In genomic region chr1:51850420-51851297, GRCh38 we compare ENCODE assay signal across 13 cellular contexts. TPM values are rescaled to one million over a fixed set of nuclear protein-coding genes. Genes with fewer than 3 reads are reported as not detected.
A peak's percentile ranks its signal among the peaks of the same experiment; 100 is the strongest.
DNase-seq lines count a peak whose midpoint lies in the region; ATAC-seq and TF ChIP-seq lines count a peak whose summit lies in the region.
"Had no signal": no experiment of that assay in that cellular context is flagged by ENCODE, and none has a peak within 500 bp of the region (broad histone marks: within the 10 kb centered on the region; RNA-seq: fewer than 3 reads in every experiment).

No MANE protein-coding gene starts in this region.

- intact Hi-C loops in Right ventricle myocardium inferior (cut with DNase I): no loop called here
- intact Hi-C loops in cardiac septum (cut with DNase I): no loop called here

- H3K4me3 ChIP-seq in stomach smooth muscle (ENCODE audit: low read length in 2 of 2) (no peak overlapping the region), endodermal cell (ENCODE audit: low read length) (no peak overlapping the region)

- H3K27me3 ChIP-seq in stomach smooth muscle (ENCODE audit: control insufficient read depth in 1 of 2, insufficient read depth in 2 of 2, low read length in 2 of 2): no peaks in the 10 kb centered on the region
- H3K27me3 ChIP-seq in endodermal cell (ENCODE audit: control insufficient read depth, insufficient read depth, low read length, poor library complexity, severe bottlenecking): no peaks in the 10 kb centered on the region

- H3K27ac Mint-ChIP-seq in endodermal cell: no peak overlapping the region
- H3K27ac Mint-ChIP-seq: activated naive CD8-positive, alpha-beta T cell had no signal

- DNase-seq in Right ventricle myocardium inferior (ENCODE audit: missing footprints) (peak; percentile 74), cardiac septum (ENCODE audit: low spot score) (no peak), SK-N-DZ (ENCODE audit: low spot score) (peak; percentile 23), globus pallidus (ENCODE audit: low spot score) (peak; percentile 11), NCI-H446 (lab: John Stamatoyannopoulos, UW) (no peak), endodermal cell (no peak), NCI-H187 (lab: John Stamatoyannopoulos, UW) (no peak)
- DNase-seq: foreskin melanocyte, NCI-H1048, T-helper 9 cell had no signal

- H3K36me3 Mint-ChIP-seq in endodermal cell (ENCODE audit: low read depth): peaks cover 41% of the 10 kb centered on the region

- WGBS in endodermal cell (ENCODE audit: insufficient coverage in 1 of 2, insufficient read length in 1 of 2), 2 experiments: 92 to 94% methylated on average over 6 to 8 of the region's 8 CpGs

- peak overlapping the region; percentile 18 for H3K27ac ChIP-seq in stomach smooth muscle (ENCODE audit: low read length)
- no peak overlapping the region for H3K27ac ChIP-seq in endodermal cell (ENCODE audit: low read depth, low read length)

- H3K4me1 Mint-ChIP-seq in endodermal cell: peaks cover 8% of the 10 kb centered on the region

- TF ChIP-seq CTCF in endodermal cell (conservative IDR thresholded peaks at IDR 0.05): no peak

- H3K4me1 ChIP-seq in stomach smooth muscle (ENCODE audit: control insufficient read depth, insufficient read depth, low read length) (peaks cover 7% of the 10 kb centered on the region), endodermal cell (ENCODE audit: control insufficient read depth, insufficient read depth, low read length) (no peaks in the 10 kb centered on the region)

- H3K9ac ChIP-seq in stomach smooth muscle (ENCODE audit: low read length in 2 of 2): no peak overlapping the region
- no peak overlapping the region for H3K9ac ChIP-seq in endodermal cell (ENCODE audit: extremely low read depth, low read length, poor library complexity, severe bottlenecking)

- H3K4me3 Mint-ChIP-seq in endodermal cell: no peak overlapping the region
- H3K4me3 Mint-ChIP-seq: activated naive CD8-positive, alpha-beta T cell had no signal

- H3K36me3 ChIP-seq in stomach smooth muscle (ENCODE audit: control insufficient read depth in 2 of 2, insufficient read depth in 2 of 2, low read length in 2 of 2): peaks cover 0 to 6% of the 10 kb centered on the region in 2 donors
- peaks cover 28% of the 10 kb centered on the region for H3K36me3 ChIP-seq in endodermal cell (ENCODE audit: control insufficient read depth, insufficient read depth, low read length)

- H3K9me3 ChIP-seq in stomach smooth muscle (ENCODE audit: control insufficient read depth in 2 of 2, low read length in 2 of 2) (no peaks in the 10 kb centered on the region), endodermal cell (ENCODE audit: control insufficient read depth, low read length) (peaks cover 7% of the 10 kb centered on the region)

- peaks cover 11% of the 10 kb centered on the region for H3K9me3 Mint-ChIP-seq in endodermal cell

- peak; percentile 28 for ATAC-seq in Right ventricle myocardium inferior
- ATAC-seq: Panc1 had no signal

- no peaks in the 10 kb centered on the region for H3K27me3 Mint-ChIP-seq in endodermal cell (ENCODE audit: insufficient read depth)
- H3K27me3 Mint-ChIP-seq: activated naive CD8-positive, alpha-beta T cell had no signal

RNA-seq across cellular contexts. Expression of gene NRDC, which starts 27.9 kb away (rescaled TPM):
- total RNA-seq in Right ventricle myocardium inferior (146 TPM), cardiac septum (111 TPM), endodermal cell (100 to 1,000 TPM; 160 to 202 TPM)
- polyA plus RNA-seq in SK-N-DZ (2014; cell fraction: cytosol; rRNA removed): 37.5 and 45.2 TPM in 2 replicates
- polyA plus RNA-seq in SK-N-DZ (2014; cell fraction: nucleus; rRNA removed): 70.6 and 131 TPM in 2 replicates
- polyA plus RNA-seq in endodermal cell (2013, experiment 1 of 2): 136 TPM
- polyA plus RNA-seq in endodermal cell (2013, experiment 2 of 2): 131 TPM

Comparison
In these comparisons a context has a peak if more than half of its experiments do, and no peak if none do; other contexts are left out.
1. DNase-seq: peak in Right ventricle myocardium inferior (single experiment), SK-N-DZ (single experiment) and globus pallidus (single experiment); none in cardiac septum (single experiment), NCI-H446 (0 of 2), endodermal cell (single experiment) and NCI-H187 (0 of 2).